Comparison of ENCODE assay signal across 18 cellular contexts in genomic region chr19:44566984-44567383, GRCh38. TPM values are rescaled to one million over a fixed set of nuclear protein-coding genes. Genes with fewer than 3 reads are reported as not detected.
"Had no signal": no experiment of that assay in that cellular context is flagged by ENCODE, and none has a peak within 500 bp of the region (broad histone marks: within the 10 kb centered on the region; RNA-seq: fewer than 3 reads in every experiment).

No MANE protein-coding gene starts in this region.

- DNase-seq: activated CD4-positive, alpha-beta T cell treated with anti-CD3 and anti-CD28 coated beads, Interleukin-2, amount 50 U/mL, for 1 hour; activated CD8-positive, alpha-beta memory T cell treated with anti-CD3 and anti-CD28 coated beads for 24 hours; activated naive CD8-positive, alpha-beta T cell treated with anti-CD3 and anti-CD28 coated beads, Interleukin-2, amount 10 ng/mL, durations not matched to agents 7 days and 5 days; hippocampal formation; mesendoderm; natural killer cell; posterior cingulate gyrus; stimulated activated CD4-positive, alpha-beta T cell treated with anti-CD3 and anti-CD28 coated beads, Interleukin-15, amount 100 ng/mL, for 24 hours; stimulated activated CD4-positive, alpha-beta T cell treated with anti-CD3 and anti-CD28 coated beads, Interleukin-4, amount 100 ng/mL, for 1 hour; stimulated activated naive B cell treated with anti-CD40 and anti-IgM and Interleukin-4, amounts not matched to agents 10 μg/mL and 1 μg/mL and 100 μg/mL, for 72 hours; thyroid gland; uterus had no signal

- H3K36me3 Mint-ChIP-seq: activated naive CD8-positive, alpha-beta T cell treated with anti-CD3 and anti-CD28 coated beads, Interleukin-2, amount 10 ng/mL, durations not matched to agents 7 days and 5 days; natural killer cell; stimulated activated naive B cell treated with anti-CD40 and anti-IgM and Interleukin-4, amounts not matched to agents 10 μg/mL and 1 μg/mL and 100 μg/mL, for 72 hours had no signal

- H3K4me3 Mint-ChIP-seq: activated naive CD8-positive, alpha-beta T cell treated with anti-CD3 and anti-CD28 coated beads, Interleukin-2, amount 10 ng/mL, durations not matched to agents 7 days and 5 days; activated T-helper 1 cell treated with anti-CD3 and anti-CD28 coated beads, Interleukin-12 subunit alpha, Interleukin-12 subunit beta, Interleukin-2, Interleukin-4 antibody, amounts not matched to agents 30 ng/mL and 10 ng/mL and 1 ng/mL, durations not matched to agents 14 hours and 24 hours and 36 hours; natural killer cell; stimulated activated naive B cell treated with anti-CD40 and anti-IgM and Interleukin-4, amounts not matched to agents 10 μg/mL and 1 μg/mL and 100 μg/mL, for 72 hours had no signal

- ATAC-seq: activated CD4-positive, CD25-positive, alpha-beta regulatory T cell treated with anti-CD3 and anti-CD28 coated beads, Interleukin-2, amount 50 U/mL, for 24 hours; natural killer cell; stimulated activated naive B cell treated with anti-CD40 and anti-IgM and Interleukin-4, amounts not matched to agents 10 μg/mL and 1 μg/mL and 100 μg/mL, for 72 hours had no signal

- H3K27ac Mint-ChIP-seq: activated naive CD8-positive, alpha-beta T cell treated with anti-CD3 and anti-CD28 coated beads, Interleukin-2, amount 10 ng/mL, durations not matched to agents 7 days and 5 days; activated T-helper 1 cell treated with anti-CD3 and anti-CD28 coated beads, Interleukin-12 subunit alpha, Interleukin-12 subunit beta, Interleukin-2, Interleukin-4 antibody, amounts not matched to agents 30 ng/mL and 10 ng/mL and 1 ng/mL, durations not matched to agents 14 hours and 24 hours and 36 hours; natural killer cell; stimulated activated naive B cell treated with anti-CD40 and anti-IgM and Interleukin-4, amounts not matched to agents 10 μg/mL and 1 μg/mL and 100 μg/mL, for 72 hours had no signal

- H3K4me3 ChIP-seq: ascending aorta, esophagus muscularis mucosa, skin epidermis, thyroid gland, uterus had no signal

- H3K9me3 Mint-ChIP-seq: activated naive CD8-positive, alpha-beta T cell treated with anti-CD3 and anti-CD28 coated beads, Interleukin-2, amount 10 ng/mL, durations not matched to agents 7 days and 5 days; activated T-helper 1 cell treated with anti-CD3 and anti-CD28 coated beads, Interleukin-12 subunit alpha, Interleukin-12 subunit beta, Interleukin-2, Interleukin-4 antibody, amounts not matched to agents 30 ng/mL and 10 ng/mL and 1 ng/mL, durations not matched to agents 14 hours and 24 hours and 36 hours; natural killer cell had no signal

RNA-seq across cellular contexts. Expression of gene CEACAM20, which starts 37.5 kb away (rescaled TPM):
- total RNA-seq: activated naive CD8-positive, alpha-beta T cell treated with anti-CD3 and anti-CD28 coated beads, Interleukin-2, amount 10 ng/mL, durations not matched to agents 7 days and 5 days; activated T-helper 1 cell treated with anti-CD3 and anti-CD28 coated beads, Interleukin-12 subunit alpha, Interleukin-12 subunit beta, Interleukin-2, Interleukin-4 antibody, amounts not matched to agents 30 ng/mL and 10 ng/mL and 1 ng/mL, durations not matched to agents 14 hours and 24 hours and 36 hours; ascending aorta; esophagus muscularis mucosa; kidney epithelial cell; natural killer cell; thyroid gland had no signal

RNA-seq across cellular contexts. Expression of gene IGSF23, which starts 46.4 kb away (rescaled TPM):
- total RNA-seq: activated naive CD8-positive, alpha-beta T cell treated with anti-CD3 and anti-CD28 coated beads, Interleukin-2, amount 10 ng/mL, durations not matched to agents 7 days and 5 days; activated T-helper 1 cell treated with anti-CD3 and anti-CD28 coated beads, Interleukin-12 subunit alpha, Interleukin-12 subunit beta, Interleukin-2, Interleukin-4 antibody, amounts not matched to agents 30 ng/mL and 10 ng/mL and 1 ng/mL, durations not matched to agents 14 hours and 24 hours and 36 hours; ascending aorta; esophagus muscularis mucosa; natural killer cell; thyroid gland; uterus had no signal
